Comparison of ENCODE assay signal across 8 cellular contexts in genomic region chrX:37714479-37714878, GRCh38. TPM values are rescaled to one million over a fixed set of nuclear protein-coding genes. Genes with fewer than 3 reads are reported as not detected.
"Had no signal": no experiment of that assay in that cellular context is flagged by ENCODE, and none has a peak within 500 bp of the region (broad histone marks: within the 10 kb centered on the region; RNA-seq: fewer than 3 reads in every experiment).

No MANE protein-coding gene starts in this region.

- DNase-seq: GM23248, GOT3, H7, HFFc6 had no signal

- H2AFZ ChIP-seq: GM23248 had no signal

- H3K4me1 ChIP-seq: HAP-1 had no signal

- H3K36me3 ChIP-seq: HAP-1 had no signal

- H3K4me3 ChIP-seq: GM23248, HAP-1 had no signal

- H3K9ac ChIP-seq: GM23248 had no signal

- H3K27ac ChIP-seq: GM23248, HL-60 had no signal

- H3K9me3 ChIP-seq: HAP-1 had no signal

- ATAC-seq: HCT116, HepG2 had no signal

- FAIRE-seq: HepG2 had no signal

RNA-seq across cellular contexts. Expression of gene XK, which starts 28.9 kb away (rescaled TPM):
- total RNA-seq: GM23248, HepG2, HFFc6 had no signal
- polyA plus RNA-seq: GM23248, HepG2 had no signal
